ENCODE assay signal across 8 cellular contexts in the genomic region with DNA sequence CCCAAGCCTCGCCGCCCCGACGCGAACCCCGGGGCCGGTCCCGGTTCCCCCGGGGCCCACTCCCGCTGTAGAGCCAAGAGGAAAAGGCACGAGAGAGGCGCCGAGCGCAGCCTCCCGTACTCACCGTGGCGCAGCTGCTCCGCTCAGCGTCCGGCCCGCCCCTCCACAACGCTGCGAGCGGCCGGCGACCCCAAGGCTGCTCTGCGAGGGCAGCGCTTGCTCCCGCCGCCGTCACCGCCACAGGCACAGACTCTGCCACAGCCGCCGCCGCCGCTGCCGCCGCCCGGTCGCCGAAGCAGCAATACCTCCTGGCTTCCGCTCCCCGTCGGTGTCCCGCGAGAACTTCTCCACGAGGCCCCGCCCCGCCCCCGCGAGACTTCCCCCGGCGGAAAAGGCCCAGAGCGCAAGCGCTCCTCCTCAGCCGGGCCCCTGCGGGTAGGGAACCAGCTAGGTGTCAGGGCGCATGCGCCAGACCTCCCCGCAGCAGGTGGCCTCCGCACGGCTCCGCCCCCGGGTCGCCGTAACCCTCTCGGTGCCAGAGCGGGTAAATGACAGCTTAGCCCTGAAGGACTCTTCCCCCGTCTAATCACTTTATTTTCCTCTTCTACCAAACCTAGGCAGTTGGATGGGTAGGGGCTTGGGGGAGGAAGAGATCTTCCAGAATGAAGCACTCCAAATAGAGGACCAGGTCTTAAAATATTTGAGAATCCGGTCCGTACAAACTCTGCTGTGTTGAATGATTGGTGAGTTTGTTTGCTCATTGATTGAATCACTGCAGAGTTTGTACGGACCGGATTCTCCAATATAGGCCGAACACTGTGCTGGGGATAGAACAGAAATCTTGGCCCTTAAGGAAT. TPM values are rescaled to one million over a fixed set of nuclear protein-coding genes. Genes with fewer than 3 reads are reported as not detected.
DNase-seq lines count a peak whose midpoint lies in the region; ATAC-seq and TF ChIP-seq lines count a peak whose summit lies in the region.

A gene (minus strand): TSS at position 314 of the 857 bp plus-strand sequence. CDS start 12,050 bp downstream, outside the sequence.

- ATAC-seq in GM19351 (IDR thresholded peaks at IDR 0.05; ENCODE audit: unreplicated experiment) (peak; percentile 80), HG03520 (IDR thresholded peaks at IDR 0.05; ENCODE audit: unreplicated experiment) (peak; percentile 63)

- peak within 1 kb of the TSS; percentile 99 for H3K4me3 ChIP-seq in BE2C (ENCODE audit: low read depth, low read length)

- DNase-seq in BE2C (peak; percentile 100), NCI-H748 (lab: John Stamatoyannopoulos, UW; ENCODE audit: unreplicated experiment) (peak; percentile 91), cortex of kidney (lab: John Stamatoyannopoulos, UW) (peak; percentile 90), left kidney (ENCODE audit: low read depth, low spot score) (peak; percentile 99)
- peak; percentile 100 for DNase-seq in activated CD4-positive, alpha-beta T cell treated with anti-CD3 and anti-CD28 coated beads, Interleukin-2, amount 50 U/mL, for 1 hour
- DNase-seq in stimulated activated CD4-positive, alpha-beta T cell treated with anti-CD3 and anti-CD28 coated beads, Interleukin-1b, Interleukin-23, amount 100 ng/mL, for 48 hours, result peak; percentile 100

- no peaks in the 10 kb centered on the region for H3K36me3 ChIP-seq in BE2C

- no peak for TF ChIP-seq CTCF in BE2C (IDR thresholded peaks at IDR 0.05; ENCODE audit: low read depth, low read length)

- no peaks in the 10 kb centered on the region for H3K4me1 ChIP-seq in BE2C

- no peaks in the 10 kb centered on the region for H3K9me3 ChIP-seq in BE2C

- no peaks in the 10 kb centered on the region for H3K27me3 ChIP-seq in BE2C

RNA-seq across cellular contexts. Expression of the gene that starts here (rescaled TPM):
- polyA plus RNA-seq in BE2C (2012; ENCODE audit: insufficient read depth, insufficient read length, low read depth), result 86.9 TPM

Comparison
In these comparisons a context has a peak if more than half of its experiments do, and no peak if none do; other contexts are left out.
1. Peak in every context shown above with its lines: DNase-seq, ATAC-seq and H3K4me3 ChIP-seq.